24 cellular contexts compared by ENCODE assay signal in the genomic region with DNA sequence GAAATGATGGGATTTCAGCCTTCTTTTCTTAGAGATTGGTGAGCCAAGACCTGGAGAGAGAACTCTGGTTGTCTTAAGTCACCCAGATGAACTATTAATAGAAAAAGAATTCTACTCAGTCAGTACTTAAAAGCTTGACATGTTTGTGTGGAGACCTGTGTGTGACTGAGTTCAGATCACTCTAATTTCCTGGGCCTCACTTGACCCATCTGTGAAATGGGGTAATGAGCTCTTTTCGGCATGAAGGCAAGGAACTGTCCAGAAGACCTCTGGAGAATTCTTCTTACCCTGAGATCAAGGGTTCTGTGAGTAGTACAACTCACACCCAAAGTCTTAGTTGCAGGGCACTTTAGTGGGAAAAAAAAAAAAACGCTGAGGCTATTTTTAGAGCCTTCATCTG.
"Had no signal": no experiment of that assay in that cellular context is flagged by ENCODE, and none has a peak within 500 bp of the region (broad histone marks: within the 10 kb centered on the region; RNA-seq: fewer than 3 reads in every experiment).

No MANE protein-coding gene starts in this region.

- H3K4me1 ChIP-seq: prostate gland, testis had no signal

- H3K4me3 ChIP-seq: ovary, prostate gland, skin epidermis, testis had no signal

- H3K9me3 ChIP-seq: neutrophil, ovary, prostate gland, testis had no signal

- H3K27ac ChIP-seq: neutrophil, ovary, prostate gland, skin epidermis, testis had no signal

- H3K27me3 ChIP-seq: neutrophil, ovary, testis had no signal

- H3K36me3 ChIP-seq: neutrophil, ovary, prostate gland had no signal

- DNase-seq: activated B cell treated with CpG ODN at 0.5 μM for 24 hours; activated CD4-positive, alpha-beta T cell treated with anti-CD3 and anti-CD28 coated beads for 36 hours; activated CD4-positive, alpha-beta T cell treated with anti-CD3 and anti-CD28 coated beads, Interleukin-2, amount 50 U/mL, for 4 hours; activated CD8-positive, alpha-beta memory T cell treated with anti-CD3 and anti-CD28 coated beads, Interleukin-2, amount 50 U/mL, for 48 hours; activated effector memory CD4-positive, alpha-beta T cell treated with Interleukin-2 at 50 U/mL for 16 hours; activated naive CD4-positive, alpha-beta T cell treated with anti-CD3 and anti-CD28 coated beads for 36 hours; activated naive CD8-positive, alpha-beta T cell treated with anti-CD3 and anti-CD28 coated beads, Interleukin-2, amount 10 ng/mL, durations not matched to agents 7 days and 5 days; activated T-cell treated with anti-CD3 and anti-CD28 coated beads, Interleukin-2, amount 50 U/mL, for 4 hours; amniotic stem cell; dermis blood vessel endothelial cell; effector CD8-positive, alpha-beta T cell; erythroblast; foreskin melanocyte; glutamatergic neuron; hypothalamus; ovary; right cardiac atrium; stimulated activated CD4-positive, alpha-beta T cell treated with anti-CD3 and anti-CD28 coated beads, Interleukin-1b, Interleukin-23, amount 100 ng/mL, for 48 hours; T1000; testis had no signal

- ATAC-seq: activated CD4-positive, alpha-beta T cell treated with anti-CD3 and anti-CD28 coated beads for 36 hours; activated T-cell treated with anti-CD3 and anti-CD28 coated beads, Interleukin-2, amount 50 U/mL, for 4 hours; right cardiac atrium; stimulated activated memory B cell treated with anti-CD40 and anti-IgM and Interleukin-4, amounts not matched to agents 10 μg/mL and 1 μg/mL and 100 μg/mL, for 72 hours had no signal
